Comparison of ENCODE assay signal across 24 cellular contexts in genomic region chr15:69587731-69588130, GRCh38.
"Had no signal": no experiment of that assay in that cellular context is flagged by ENCODE, and none has a peak within 500 bp of the region (broad histone marks: within the 10 kb centered on the region; RNA-seq: fewer than 3 reads in every experiment).

No MANE protein-coding gene starts in this region.

- H3K9me3 Mint-ChIP-seq: activated CD4-positive, alpha-beta memory T cell treated with anti-CD3 and anti-CD28 coated beads for 36 hours; activated naive CD4-positive, alpha-beta T cell treated with anti-CD3 and anti-CD28 coated beads, Interleukin-2, amount 10 ng/mL, durations not matched to agents 7 days and 5 days; activated naive CD8-positive, alpha-beta T cell treated with anti-CD3 and anti-CD28 coated beads, Interleukin-2, amount 10 ng/mL, durations not matched to agents 7 days and 5 days; activated T-helper 1 cell treated with anti-CD3 and anti-CD28 coated beads, Interleukin-12 subunit alpha, Interleukin-12 subunit beta, Interleukin-2, Interleukin-4 antibody, amounts not matched to agents 30 ng/mL and 10 ng/mL and 1 ng/mL, durations not matched to agents 14 hours and 24 hours and 36 hours; natural killer cell; neural progenitor cell; stimulated activated naive B cell treated with anti-CD40 and anti-IgM and Interleukin-4, amounts not matched to agents 10 μg/mL and 1 μg/mL and 100 μg/mL, for 72 hours had no signal

- H2AFZ ChIP-seq: neural progenitor cell had no signal

- H3K4me3 Mint-ChIP-seq: activated CD4-positive, alpha-beta memory T cell treated with anti-CD3 and anti-CD28 coated beads for 36 hours; activated CD4-positive, alpha-beta T cell treated with anti-CD3 and anti-CD28 coated beads, Interleukin-2, amount 10 ng/mL, durations not matched to agents 24 days and 14 days; activated naive CD4-positive, alpha-beta T cell treated with anti-CD3 and anti-CD28 coated beads, Interleukin-2, amount 10 ng/mL, durations not matched to agents 7 days and 5 days; activated naive CD8-positive, alpha-beta T cell treated with anti-CD3 and anti-CD28 coated beads, Interleukin-2, amount 10 ng/mL, durations not matched to agents 7 days and 5 days; activated T-helper 1 cell treated with anti-CD3 and anti-CD28 coated beads, Interleukin-12 subunit alpha, Interleukin-12 subunit beta, Interleukin-2, Interleukin-4 antibody, amounts not matched to agents 30 ng/mL and 10 ng/mL and 1 ng/mL, durations not matched to agents 14 hours and 24 hours and 36 hours; natural killer cell; neural progenitor cell; stimulated activated naive B cell treated with anti-CD40 and anti-IgM and Interleukin-4, amounts not matched to agents 10 μg/mL and 1 μg/mL and 100 μg/mL, for 72 hours had no signal

- ATAC-seq: lower lobe of right lung; natural killer cell; stimulated activated naive B cell treated with anti-CD40 and anti-IgM and Interleukin-4, amounts not matched to agents 10 μg/mL and 1 μg/mL and 100 μg/mL, for 72 hours had no signal

- H3K4me3 ChIP-seq: heart right ventricle, lower lobe of right lung, neural progenitor cell, sigmoid colon, suprapubic skin, tibial nerve had no signal

- H3K36me3 Mint-ChIP-seq: activated CD4-positive, alpha-beta memory T cell treated with anti-CD3 and anti-CD28 coated beads for 36 hours; activated naive CD4-positive, alpha-beta T cell treated with anti-CD3 and anti-CD28 coated beads, Interleukin-2, amount 10 ng/mL, durations not matched to agents 7 days and 5 days; activated naive CD8-positive, alpha-beta T cell treated with anti-CD3 and anti-CD28 coated beads, Interleukin-2, amount 10 ng/mL, durations not matched to agents 7 days and 5 days; natural killer cell; neural progenitor cell; stimulated activated naive B cell treated with anti-CD40 and anti-IgM and Interleukin-4, amounts not matched to agents 10 μg/mL and 1 μg/mL and 100 μg/mL, for 72 hours had no signal

- H3K27ac Mint-ChIP-seq: activated CD4-positive, alpha-beta memory T cell treated with anti-CD3 and anti-CD28 coated beads for 36 hours; activated CD4-positive, alpha-beta T cell treated with anti-CD3 and anti-CD28 coated beads, Interleukin-2, amount 10 ng/mL, durations not matched to agents 24 days and 14 days; activated naive CD4-positive, alpha-beta T cell treated with anti-CD3 and anti-CD28 coated beads, Interleukin-2, amount 10 ng/mL, durations not matched to agents 7 days and 5 days; activated naive CD8-positive, alpha-beta T cell treated with anti-CD3 and anti-CD28 coated beads, Interleukin-2, amount 10 ng/mL, durations not matched to agents 7 days and 5 days; activated T-helper 1 cell treated with anti-CD3 and anti-CD28 coated beads, Interleukin-12 subunit alpha, Interleukin-12 subunit beta, Interleukin-2, Interleukin-4 antibody, amounts not matched to agents 30 ng/mL and 10 ng/mL and 1 ng/mL, durations not matched to agents 14 hours and 24 hours and 36 hours; natural killer cell; stimulated activated naive B cell treated with anti-CD40 and anti-IgM and Interleukin-4, amounts not matched to agents 10 μg/mL and 1 μg/mL and 100 μg/mL, for 72 hours had no signal

- DNase-seq: activated CD4-positive, alpha-beta memory T cell treated with anti-CD3 and anti-CD28 coated beads for 36 hours; activated CD4-positive, alpha-beta T cell treated with anti-CD3 and anti-CD28 coated beads, Interleukin-2, amount 10 ng/mL, durations not matched to agents 24 days and 14 days; activated CD8-positive, alpha-beta memory T cell treated with anti-CD3 and anti-CD28 coated beads, Interleukin-2, amount 50 U/mL, for 4 hours; activated effector memory CD4-positive, alpha-beta T cell treated with anti-CD3 and anti-CD28 coated beads, Interleukin-2, amount 50 U/mL, for 16 hours; activated naive CD4-positive, alpha-beta T cell treated with anti-CD3 and anti-CD28 coated beads, Interleukin-2, amount 10 ng/mL, durations not matched to agents 7 days and 5 days; activated naive CD8-positive, alpha-beta T cell treated with anti-CD3 and anti-CD28 coated beads, Interleukin-2, amount 10 ng/mL, durations not matched to agents 7 days and 5 days; activated T-cell treated with anti-CD3 and anti-CD28 coated beads, Interleukin-2, amount 50 U/mL, for 1 hour; amniotic stem cell; central memory CD4-positive, alpha-beta T cell; foreskin fibroblast; heart right ventricle; lower lobe of right lung; mesendoderm; natural killer cell; occipital lobe; sigmoid colon; small intestine; stimulated activated CD4-positive, alpha-beta T cell treated with anti-CD3 and anti-CD28 coated beads, Interleukin-4, amount 100 ng/mL, for 24 hours; stimulated activated naive B cell treated with anti-CD40 and anti-IgM and Interleukin-4, amounts not matched to agents 10 μg/mL and 1 μg/mL and 100 μg/mL, for 72 hours; T-helper 1 cell had no signal

- H3K27me3 Mint-ChIP-seq: activated CD4-positive, alpha-beta memory T cell treated with anti-CD3 and anti-CD28 coated beads for 36 hours had no signal

- H3K4me2 ChIP-seq: neural progenitor cell had no signal

- H3K4me1 ChIP-seq: neural progenitor cell, sigmoid colon, suprapubic skin had no signal

- H3K27ac ChIP-seq: lower lobe of right lung, neural progenitor cell, sigmoid colon, suprapubic skin, tibial nerve had no signal

- H3K27me3 ChIP-seq: heart right ventricle, neural progenitor cell, sigmoid colon, suprapubic skin, tibial nerve had no signal

- H3K36me3 ChIP-seq: heart right ventricle, lower lobe of right lung, neural progenitor cell, sigmoid colon, suprapubic skin, tibial nerve had no signal

- H3K9ac ChIP-seq: neural progenitor cell had no signal

- H3K9me3 ChIP-seq: heart right ventricle, lower lobe of right lung, sigmoid colon, suprapubic skin, tibial nerve had no signal
